Comparison of ENCODE assay signal across 1 cellular context in the genomic region with DNA sequence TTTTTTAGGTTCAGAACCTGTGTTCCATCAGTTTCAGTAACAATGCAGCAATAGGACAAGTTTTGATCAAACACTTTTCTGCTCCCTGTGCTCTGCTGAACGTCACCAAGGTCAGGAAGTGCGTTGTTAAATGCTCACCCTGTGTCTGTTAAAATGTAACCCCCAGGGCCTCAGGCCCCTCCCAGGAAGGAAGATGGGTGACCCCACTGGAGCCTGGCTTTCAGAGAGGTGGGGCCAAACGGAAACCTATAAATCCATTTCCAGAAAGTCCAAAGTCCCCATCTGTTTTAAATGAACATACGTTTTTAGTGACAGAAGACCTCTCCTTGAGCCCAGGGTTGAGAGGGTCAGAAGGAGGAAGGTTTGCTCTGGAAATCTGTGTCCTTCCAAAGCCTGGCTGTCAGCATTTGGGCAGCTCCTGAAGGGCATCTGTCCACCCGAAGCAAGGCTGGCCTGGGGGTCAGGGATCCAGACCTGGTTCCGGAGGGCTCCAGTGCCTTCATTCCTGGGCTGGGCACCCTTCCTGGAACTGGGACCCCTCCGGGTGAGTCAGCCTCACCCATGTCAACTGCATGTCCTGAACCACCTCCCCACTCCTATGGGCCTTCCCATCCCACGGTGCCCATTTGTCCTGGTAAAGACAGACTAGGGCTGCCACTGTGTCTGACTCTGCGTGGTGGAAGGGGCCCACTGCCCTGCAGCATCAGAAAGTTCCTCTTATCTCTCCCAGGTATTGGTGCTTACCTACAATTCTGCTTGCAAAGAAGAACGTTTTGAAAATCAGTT.
A peak's percentile ranks its signal among the peaks of the same experiment; 100 is the strongest.
TF ChIP-seq lines count a peak whose summit lies in the region.

No MANE protein-coding gene starts in this region.

TF ChIP-seq in HepG2, 621 proteins besides CTCF, POLR2A, EP300 and RAD21 (continued from another document and continues in another):
- TF ChIP-seq, protein P1, sequence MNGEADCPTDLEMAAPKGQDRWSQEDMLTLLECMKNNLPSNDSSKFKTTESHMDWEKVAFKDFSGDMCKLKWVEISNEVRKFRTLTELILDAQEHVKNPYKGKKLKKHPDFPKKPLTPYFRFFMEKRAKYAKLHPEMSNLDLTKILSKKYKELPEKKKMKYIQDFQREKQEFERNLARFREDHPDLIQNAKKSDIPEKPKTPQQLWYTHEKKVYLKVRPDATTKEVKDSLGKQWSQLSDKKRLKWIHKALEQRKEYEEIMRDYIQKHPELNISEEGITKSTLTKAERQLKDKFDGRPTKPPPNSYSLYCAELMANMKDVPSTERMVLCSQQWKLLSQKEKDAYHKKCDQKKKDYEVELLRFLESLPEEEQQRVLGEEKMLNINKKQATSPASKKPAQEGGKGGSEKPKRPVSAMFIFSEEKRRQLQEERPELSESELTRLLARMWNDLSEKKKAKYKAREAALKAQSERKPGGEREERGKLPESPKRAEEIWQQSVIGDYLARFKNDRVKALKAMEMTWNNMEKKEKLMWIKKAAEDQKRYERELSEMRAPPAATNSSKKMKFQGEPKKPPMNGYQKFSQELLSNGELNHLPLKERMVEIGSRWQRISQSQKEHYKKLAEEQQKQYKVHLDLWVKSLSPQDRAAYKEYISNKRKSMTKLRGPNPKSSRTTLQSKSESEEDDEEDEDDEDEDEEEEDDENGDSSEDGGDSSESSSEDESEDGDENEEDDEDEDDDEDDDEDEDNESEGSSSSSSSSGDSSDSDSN (CRISPR knock-in tag; IDR thresholded peaks at IDR 0.05): peak; percentile 44; the same call in 1 of the 2 replicates
- no peak for TF ChIP-seq SNAPC2 (CRISPR knock-in tag; IDR thresholded peaks at IDR 0.05)
- no peak for TF ChIP-seq RELA (CRISPR knock-in tag; IDR thresholded peaks at IDR 0.05)
- no peak for TF ChIP-seq SNAI1 (CRISPR knock-in tag; IDR thresholded peaks at IDR 0.05; ENCODE audit: borderline replicate concordance)
- no peak for TF ChIP-seq ZNF510 (CRISPR knock-in tag; IDR thresholded peaks at IDR 0.05; ENCODE audit: low read depth)
- TF ChIP-seq ELF1 (CRISPR knock-in tag; IDR thresholded peaks at IDR 0.05): peak; percentile 74
- TF ChIP-seq ISX (CRISPR knock-in tag; conservative IDR thresholded peaks at IDR 0.05): no peak
- no peak for TF ChIP-seq SNAPC5 (CRISPR knock-in tag; IDR thresholded peaks at IDR 0.05; ENCODE audit: borderline replicate concordance)
- no peak for TF ChIP-seq ZNF136 (CRISPR knock-in tag; IDR thresholded peaks at IDR 0.05; ENCODE audit: low read depth)
- TF ChIP-seq ZFP37 (CRISPR knock-in tag; IDR thresholded peaks at IDR 0.05; ENCODE audit: borderline replicate concordance): no peak
- TF ChIP-seq CBFB (CRISPR knock-in tag; IDR thresholded peaks at IDR 0.05): no peak
- TF ChIP-seq ZFX (CRISPR knock-in tag; IDR thresholded peaks at IDR 0.05; ENCODE audit: low read depth): peak; percentile 52
- TF ChIP-seq, protein P2, sequence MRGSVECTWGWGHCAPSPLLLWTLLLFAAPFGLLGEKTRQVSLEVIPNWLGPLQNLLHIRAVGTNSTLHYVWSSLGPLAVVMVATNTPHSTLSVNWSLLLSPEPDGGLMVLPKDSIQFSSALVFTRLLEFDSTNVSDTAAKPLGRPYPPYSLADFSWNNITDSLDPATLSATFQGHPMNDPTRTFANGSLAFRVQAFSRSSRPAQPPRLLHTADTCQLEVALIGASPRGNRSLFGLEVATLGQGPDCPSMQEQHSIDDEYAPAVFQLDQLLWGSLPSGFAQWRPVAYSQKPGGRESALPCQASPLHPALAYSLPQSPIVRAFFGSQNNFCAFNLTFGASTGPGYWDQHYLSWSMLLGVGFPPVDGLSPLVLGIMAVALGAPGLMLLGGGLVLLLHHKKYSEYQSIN (CRISPR knock-in tag; IDR thresholded peaks at IDR 0.05; ENCODE audit: borderline replicate concordance): no peak
- no peak for TF ChIP-seq ZNF10 (CRISPR knock-in tag; IDR thresholded peaks at IDR 0.05; ENCODE audit: borderline replicate concordance, low read depth)
- TF ChIP-seq HDAC1 (CRISPR knock-in tag; IDR thresholded peaks at IDR 0.05): no peak; the same call in 1 of the 2 replicates
- peak; percentile 37; the same call in 1 of the 2 replicates for TF ChIP-seq MAZ (IDR thresholded peaks at IDR 0.05; ENCODE audit: borderline replicate concordance, low read depth, low read length)
- 0 out of 2 replicates have a peak, but pooled peaks have one; percentile 54 for TF ChIP-seq MAZ (CRISPR knock-in tag; IDR thresholded peaks at IDR 0.05; ENCODE audit: low read depth)
- TF ChIP-seq BCL6 (CRISPR knock-in tag; IDR thresholded peaks at IDR 0.05): no peak
- peak; percentile 31; the same call in 1 of the 2 replicates for TF ChIP-seq ZFY (CRISPR knock-in tag; IDR thresholded peaks at IDR 0.05)
- TF ChIP-seq HOXD1 (CRISPR knock-in tag; IDR thresholded peaks at IDR 0.05): no peak
- TF ChIP-seq, protein P3, sequence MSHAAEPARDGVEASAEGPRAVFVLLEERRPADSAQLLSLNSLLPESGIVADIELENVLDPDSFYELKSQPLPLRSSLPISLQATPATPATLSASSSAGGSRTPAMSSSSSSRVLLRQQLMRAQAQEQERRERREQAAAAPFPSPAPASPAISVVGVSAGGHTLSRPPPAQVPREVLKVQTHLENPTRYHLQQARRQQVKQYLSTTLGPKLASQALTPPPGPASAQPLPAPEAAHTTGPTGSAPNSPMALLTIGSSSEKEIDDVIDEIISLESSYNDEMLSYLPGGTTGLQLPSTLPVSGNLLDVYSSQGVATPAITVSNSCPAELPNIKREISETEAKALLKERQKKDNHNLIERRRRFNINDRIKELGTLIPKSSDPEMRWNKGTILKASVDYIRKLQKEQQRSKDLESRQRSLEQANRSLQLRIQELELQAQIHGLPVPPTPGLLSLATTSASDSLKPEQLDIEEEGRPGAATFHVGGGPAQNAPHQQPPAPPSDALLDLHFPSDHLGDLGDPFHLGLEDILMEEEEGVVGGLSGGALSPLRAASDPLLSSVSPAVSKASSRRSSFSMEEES (CRISPR knock-in tag; IDR thresholded peaks at IDR 0.05): 0 out of 2 replicates have a peak, but pooled peaks have one; percentile 30
- TF ChIP-seq ZC3H4 (CRISPR knock-in tag; IDR thresholded peaks at IDR 0.05; ENCODE audit: borderline replicate concordance): no peak
- no peak for TF ChIP-seq PITX1 (CRISPR knock-in tag; IDR thresholded peaks at IDR 0.05)
- TF ChIP-seq TBX3 (IDR thresholded peaks at IDR 0.05; ENCODE audit: borderline replicate concordance): no peak
- TF ChIP-seq TRIM24 (CRISPR knock-in tag; IDR thresholded peaks at IDR 0.05): no peak
- TF ChIP-seq BCL3 (CRISPR knock-in tag; IDR thresholded peaks at IDR 0.05): no peak
- TF ChIP-seq ZNF589 (CRISPR knock-in tag; conservative IDR thresholded peaks at IDR 0.05): no peak
- no peak for TF ChIP-seq ZNF615 (CRISPR knock-in tag; IDR thresholded peaks at IDR 0.05; ENCODE audit: borderline replicate concordance)
- no peak for TF ChIP-seq ZBTB4 (CRISPR knock-in tag; IDR thresholded peaks at IDR 0.05; ENCODE audit: borderline replicate concordance)
- no peak for TF ChIP-seq STAT5B (CRISPR knock-in tag; IDR thresholded peaks at IDR 0.05)
- no peak for TF ChIP-seq ZNF326 (CRISPR knock-in tag; IDR thresholded peaks at IDR 0.05; ENCODE audit: borderline replicate concordance)
- TF ChIP-seq TRIM22 (IDR thresholded peaks at IDR 0.05): no peak
- TF ChIP-seq TMF1 (CRISPR knock-in tag; IDR thresholded peaks at IDR 0.05; ENCODE audit: low read depth): no peak
- no peak for TF ChIP-seq ZFP90 (CRISPR knock-in tag; IDR thresholded peaks at IDR 0.05; ENCODE audit: borderline replicate concordance)
- no peak for TF ChIP-seq SIX4 (CRISPR knock-in tag; IDR thresholded peaks at IDR 0.05)
- TF ChIP-seq DNMT1 (CRISPR knock-in tag; IDR thresholded peaks at IDR 0.05): no peak
- TF ChIP-seq PHF5A (CRISPR knock-in tag; IDR thresholded peaks at IDR 0.05; ENCODE audit: low read depth, unreplicated experiment): no peak
- TF ChIP-seq ZFAT (CRISPR knock-in tag; conservative IDR thresholded peaks at IDR 0.05): no peak
- TF ChIP-seq ZNF883 (CRISPR knock-in tag; IDR thresholded peaks at IDR 0.05; ENCODE audit: not compliant biosample characterization): no peak
- 0 out of 2 replicates have a peak, but pooled peaks have one; percentile 41 for TF ChIP-seq GATAD1 (CRISPR knock-in tag; IDR thresholded peaks at IDR 0.05)
- 0 out of 2 replicates have a peak, but pooled peaks have one; percentile 70 for TF ChIP-seq ZBTB3 (CRISPR knock-in tag; IDR thresholded peaks at IDR 0.05; ENCODE audit: borderline replicate concordance, low read depth)
- 0 out of 2 replicates have a peak, but pooled peaks have one; percentile 29 for TF ChIP-seq SSRP1 (CRISPR knock-in tag; IDR thresholded peaks at IDR 0.05)
- TF ChIP-seq ZNF296 (CRISPR knock-in tag; conservative IDR thresholded peaks at IDR 0.05): no peak
- peak; percentile 83; the same call in 1 of the 2 replicates for TF ChIP-seq ZNF83 (CRISPR knock-in tag; IDR thresholded peaks at IDR 0.05; ENCODE audit: borderline replicate concordance)
- TF ChIP-seq, protein P4, sequence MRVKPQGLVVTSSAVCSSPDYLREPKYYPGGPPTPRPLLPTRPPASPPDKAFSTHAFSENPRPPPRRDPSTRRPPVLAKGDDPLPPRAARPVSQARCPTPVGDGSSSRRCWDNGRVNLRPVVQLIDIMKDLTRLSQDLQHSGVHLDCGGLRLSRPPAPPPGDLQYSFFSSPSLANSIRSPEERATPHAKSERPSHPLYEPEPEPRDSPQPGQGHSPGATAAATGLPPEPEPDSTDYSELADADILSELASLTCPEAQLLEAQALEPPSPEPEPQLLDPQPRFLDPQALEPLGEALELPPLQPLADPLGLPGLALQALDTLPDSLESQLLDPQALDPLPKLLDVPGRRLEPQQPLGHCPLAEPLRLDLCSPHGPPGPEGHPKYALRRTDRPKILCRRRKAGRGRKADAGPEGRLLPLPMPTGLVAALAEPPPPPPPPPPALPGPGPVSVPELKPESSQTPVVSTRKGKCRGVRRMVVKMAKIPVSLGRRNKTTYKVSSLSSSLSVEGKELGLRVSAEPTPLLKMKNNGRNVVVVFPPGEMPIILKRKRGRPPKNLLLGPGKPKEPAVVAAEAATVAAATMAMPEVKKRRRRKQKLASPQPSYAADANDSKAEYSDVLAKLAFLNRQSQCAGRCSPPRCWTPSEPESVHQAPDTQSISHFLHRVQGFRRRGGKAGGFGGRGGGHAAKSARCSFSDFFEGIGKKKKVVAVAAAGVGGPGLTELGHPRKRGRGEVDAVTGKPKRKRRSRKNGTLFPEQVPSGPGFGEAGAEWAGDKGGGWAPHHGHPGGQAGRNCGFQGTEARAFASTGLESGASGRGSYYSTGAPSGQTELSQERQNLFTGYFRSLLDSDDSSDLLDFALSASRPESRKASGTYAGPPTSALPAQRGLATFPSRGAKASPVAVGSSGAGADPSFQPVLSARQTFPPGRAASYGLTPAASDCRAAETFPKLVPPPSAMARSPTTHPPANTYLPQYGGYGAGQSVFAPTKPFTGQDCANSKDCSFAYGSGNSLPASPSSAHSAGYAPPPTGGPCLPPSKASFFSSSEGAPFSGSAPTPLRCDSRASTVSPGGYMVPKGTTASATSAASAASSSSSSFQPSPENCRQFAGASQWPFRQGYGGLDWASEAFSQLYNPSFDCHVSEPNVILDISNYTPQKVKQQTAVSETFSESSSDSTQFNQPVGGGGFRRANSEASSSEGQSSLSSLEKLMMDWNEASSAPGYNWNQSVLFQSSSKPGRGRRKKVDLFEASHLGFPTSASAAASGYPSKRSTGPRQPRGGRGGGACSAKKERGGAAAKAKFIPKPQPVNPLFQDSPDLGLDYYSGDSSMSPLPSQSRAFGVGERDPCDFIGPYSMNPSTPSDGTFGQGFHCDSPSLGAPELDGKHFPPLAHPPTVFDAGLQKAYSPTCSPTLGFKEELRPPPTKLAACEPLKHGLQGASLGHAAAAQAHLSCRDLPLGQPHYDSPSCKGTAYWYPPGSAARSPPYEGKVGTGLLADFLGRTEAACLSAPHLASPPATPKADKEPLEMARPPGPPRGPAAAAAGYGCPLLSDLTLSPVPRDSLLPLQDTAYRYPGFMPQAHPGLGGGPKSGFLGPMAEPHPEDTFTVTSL (CRISPR knock-in tag; IDR thresholded peaks at IDR 0.05; ENCODE audit: borderline replicate concordance): peak; percentile 81; the same call in 1 of the 2 replicates
- no peak for TF ChIP-seq KDM1A (CRISPR knock-in tag; IDR thresholded peaks at IDR 0.05)
